ENCODE assay signal across 8 cellular contexts in genomic region chr13:33787051-33787591, GRCh38.
DNase-seq lines count a peak whose midpoint lies in the region; ATAC-seq and TF ChIP-seq lines count a peak whose summit lies in the region.

No MANE protein-coding gene starts in this region.

- peak overlapping the region in 9 of 11 experiments; percentile 43 to 69 (median 60); a peak in 16 of 22 replicates for H3K27ac ChIP-seq in BLaER1 treated with 17β-estradiol and CSF1 and Interleukin-3, amounts not matched to agents 10 nM and 100 nM

- ATAC-seq in GM19455 (IDR thresholded peaks at IDR 0.05; ENCODE audit: unreplicated experiment), result peak; percentile 44
- peak; percentile 57 to 63 for ATAC-seq in stimulated activated naive B cell treated with anti-CD40 and anti-IgM and Interleukin-4, amounts not matched to agents 10 μg/mL and 1 μg/mL and 100 μg/mL, for 72 hours (replicated peaks)

- peaks cover 0 to 13% (median 0%) of the 10 kb centered on the region in 11 experiments; a peak in 3 of 22 replicates for H3K9me3 ChIP-seq in BLaER1 treated with 17β-estradiol and CSF1 and Interleukin-3, amounts not matched to agents 10 nM and 100 nM (replicated peaks in 1 of 11)

- H3K36me3 ChIP-seq in BLaER1 treated with 17β-estradiol and CSF1 and Interleukin-3, amounts not matched to agents 10 nM and 100 nM, result no peaks in the 10 kb centered on the region

- H3K4me3 Mint-ChIP-seq in stimulated activated naive B cell treated with anti-CD40 and anti-IgM and Interleukin-4, amounts not matched to agents 10 μg/mL and 1 μg/mL and 100 μg/mL, for 72 hours, result peak overlapping the region; percentile 71 to 72
- H3K4me3 Mint-ChIP-seq in nephron progenitor cell, result no peak overlapping the region

- H3K4me3 ChIP-seq in BLaER1 treated with 17β-estradiol and CSF1 and Interleukin-3, amounts not matched to agents 10 nM and 100 nM, result peak overlapping the region; percentile 45 to 63 (median 53); a peak in 17 of 20 replicates

- DNase-seq in NAMALWA (ENCODE audit: low spot score) (peak; percentile 71), dedifferentiated amniotic fluid mesenchymal stem cell (ENCODE audit: extremely low spot score) (peak; percentile 24), nephron progenitor cell (no peak), pons (ENCODE audit: low spot score) (no peak)
- DNase-seq in stimulated activated naive B cell treated with anti-CD40 and anti-IgM and Interleukin-4, amounts not matched to agents 10 μg/mL and 1 μg/mL and 100 μg/mL, for 72 hours, result no peak
- DNase-seq in activated CD8-positive, alpha-beta memory T cell treated with anti-CD3 and anti-CD28 coated beads for 24 hours, result no peak

- H3K36me3 Mint-ChIP-seq in stimulated activated naive B cell treated with anti-CD40 and anti-IgM and Interleukin-4, amounts not matched to agents 10 μg/mL and 1 μg/mL and 100 μg/mL, for 72 hours, result no peaks in the 10 kb centered on the region
- H3K36me3 Mint-ChIP-seq in nephron progenitor cell (ENCODE audit: low read depth), result no peaks in the 10 kb centered on the region

- peak overlapping the region; percentile 66 to 88 (median 78) for H3K4me2 ChIP-seq in BLaER1 treated with 17β-estradiol and CSF1 and Interleukin-3, amounts not matched to agents 10 nM and 100 nM

- peak overlapping the region; percentile 25 for H3K27ac Mint-ChIP-seq in stimulated activated naive B cell treated with anti-CD40 and anti-IgM and Interleukin-4, amounts not matched to agents 10 μg/mL and 1 μg/mL and 100 μg/mL, for 72 hours
- no peak overlapping the region for H3K27ac Mint-ChIP-seq in nephron progenitor cell

- H3K27me3 Mint-ChIP-seq in stimulated activated naive B cell treated with anti-CD40 and anti-IgM and Interleukin-4, amounts not matched to agents 10 μg/mL and 1 μg/mL and 100 μg/mL, for 72 hours, result no peaks in the 10 kb centered on the region
- no peaks in the 10 kb centered on the region for H3K27me3 Mint-ChIP-seq in nephron progenitor cell (ENCODE audit: low read depth, poor library complexity)

- no peaks in the 10 kb centered on the region for H3K27me3 ChIP-seq in BLaER1 treated with 17β-estradiol and CSF1 and Interleukin-3, amounts not matched to agents 10 nM and 100 nM

- H3K4me1 ChIP-seq in BLaER1 treated with 17β-estradiol and CSF1 and Interleukin-3, amounts not matched to agents 10 nM and 100 nM, result peaks cover 0 to 22% (median 15%) of the 10 kb centered on the region in 10 experiments; a peak in 16 of 20 replicates

- TF ChIP-seq CTCF in nephron progenitor cell (IDR thresholded peaks at IDR 0.05), result no peak

- peaks cover 0 to 5% of the 10 kb centered on the region in 2 donors for H3K4me1 Mint-ChIP-seq in stimulated activated naive B cell treated with anti-CD40 and anti-IgM and Interleukin-4, amounts not matched to agents 10 μg/mL and 1 μg/mL and 100 μg/mL, for 72 hours
- no peaks in the 10 kb centered on the region for H3K4me1 Mint-ChIP-seq in nephron progenitor cell

- peak overlapping the region; percentile 19 to 73 (median 58); a peak in 19 of 22 replicates for H3K9ac ChIP-seq in BLaER1 treated with 17β-estradiol and CSF1 and Interleukin-3, amounts not matched to agents 10 nM and 100 nM

- no peaks in the 10 kb centered on the region for H4K20me1 ChIP-seq in BLaER1 treated with 17β-estradiol and CSF1 and Interleukin-3, amounts not matched to agents 10 nM and 100 nM

- peaks cover 3 to 8% of the 10 kb centered on the region in 2 donors for H3K9me3 Mint-ChIP-seq in stimulated activated naive B cell treated with anti-CD40 and anti-IgM and Interleukin-4, amounts not matched to agents 10 μg/mL and 1 μg/mL and 100 μg/mL, for 72 hours
- H3K9me3 Mint-ChIP-seq in nephron progenitor cell, result peaks cover 12% of the 10 kb centered on the region

Comparison
In these comparisons a context has a peak if more than half of its experiments do, and no peak if none do; other contexts are left out.
1. DNase-seq: peak in NAMALWA (single experiment) and dedifferentiated amniotic fluid mesenchymal stem cell (single experiment); none in stimulated activated naive B cell treated with anti-CD40 and anti-IgM and Interleukin-4, amounts not matched to agents 10 μg/mL and 1 μg/mL and 100 μg/mL, for 72 hours (single experiment), activated CD8-positive, alpha-beta memory T cell treated with anti-CD3 and anti-CD28 coated beads for 24 hours (single experiment), nephron progenitor cell (single experiment) and pons (single experiment).